Comparison of ENCODE assay signal across 8 cellular contexts in genomic region chr15:39783244-39783820, GRCh38. TPM values are rescaled to one million over a fixed set of nuclear protein-coding genes. Genes with fewer than 3 reads are reported as not detected.
DNase-seq lines count a peak whose midpoint lies in the region; ATAC-seq and TF ChIP-seq lines count a peak whose summit lies in the region.

No MANE protein-coding gene starts in this region.

- peak overlapping the region; percentile 3 for H4K8ac ChIP-seq in trophoblast cell (ENCODE audit: low read depth, low read length)

- peak overlapping the region; percentile 64 for H3K4me2 ChIP-seq in trophoblast cell (ENCODE audit: low read length)

- ATAC-seq in HG02759 (IDR thresholded peaks at IDR 0.05; ENCODE audit: unreplicated experiment): no peak
- no peak for ATAC-seq in GM21576 (IDR thresholded peaks at IDR 0.05; ENCODE audit: unreplicated experiment)
- ATAC-seq in GM18870 (IDR thresholded peaks at IDR 0.05; ENCODE audit: unreplicated experiment): no peak

- no peak for TF ChIP-seq CTCF in GM12864 (IDR thresholded peaks at IDR 0.05; ENCODE audit: low read depth, low read length, missing control alignments)
- no peak for TF ChIP-seq CTCF in esophagus squamous epithelium (IDR thresholded peaks at IDR 0.05)

- DNase-seq in GM12864 (ENCODE audit: low read depth) (no peak), SJCRH30 (peak in 1 of 2 experiments; percentile 25), esophagus squamous epithelium (lab: John Stamatoyannopoulos, UW) (no peak), trophoblast cell (no peak), SHP77 treated with DMSO at 0.1 percent for 48 hours (lab: John Stamatoyannopoulos, UW) (no peak)

- peak overlapping the region; percentile 1 for H4K12ac ChIP-seq in trophoblast cell (ENCODE audit: low read depth, low read length)

- H3K4me1 ChIP-seq in SJCRH30 (peaks cover 24% of the 10 kb centered on the region), esophagus squamous epithelium (peaks cover 9 to 57% (median 12%) of the 10 kb centered on the region in 3 donors), trophoblast cell (ENCODE audit: control insufficient read depth in 1 of 2, insufficient read depth in 2 of 2, low read length in 2 of 2) (peaks cover 2 to 5% of the 10 kb centered on the region in 2 experiments)

- 1% methylated on average over 10 of the region's 10 CpGs for WGBS in esophagus squamous epithelium, 2 donors
- no CpG with 5 or more reads among the region's 10 CpGs for WGBS in trophoblast cell (ENCODE audit: extremely low coverage, insufficient coverage, insufficient read length)

- H3K79me2 ChIP-seq in trophoblast cell (ENCODE audit: control insufficient read depth, insufficient read depth, low read length, poor library complexity): no peaks in the 10 kb centered on the region

- no peak overlapping the region for H3K14ac ChIP-seq in trophoblast cell (ENCODE audit: low read length)

- H2AFZ ChIP-seq in trophoblast cell (ENCODE audit: insufficient read depth, low read length, poor library complexity): no peak overlapping the region

- peak overlapping the region; percentile 69 for H3K4me3 ChIP-seq in GM12864 (ENCODE audit: low read depth, low read length)
- peak overlapping the region; percentile 90 for H3K4me3 ChIP-seq in SJCRH30
- peak overlapping the region; percentile 66 to 73 (median 69) for H3K4me3 ChIP-seq in esophagus squamous epithelium
- peak overlapping the region; percentile 39 for H3K4me3 ChIP-seq in trophoblast cell (ENCODE audit: low read depth, low read length)

- TF ChIP-seq POLR2A in esophagus squamous epithelium (IDR thresholded peaks at IDR 0.05): no peak

- H2AK5ac ChIP-seq in trophoblast cell (ENCODE audit: low read length): no peak overlapping the region

- H3K23ac ChIP-seq in trophoblast cell (ENCODE audit: low read length): no peak overlapping the region

- no peak overlapping the region for H4K91ac ChIP-seq in trophoblast cell (ENCODE audit: low read depth, low read length)

- H3K4ac ChIP-seq in trophoblast cell (ENCODE audit: low read depth, low read length): peak overlapping the region; percentile 46

- no peak overlapping the region for H2BK5ac ChIP-seq in trophoblast cell (ENCODE audit: low read depth, low read length, poor library complexity)

- H2BK120ac ChIP-seq in trophoblast cell (ENCODE audit: insufficient read depth, low read length, poor library complexity): no peak overlapping the region

- H3K9me3 ChIP-seq in SJCRH30 (replicated peaks) (no peaks in the 10 kb centered on the region), esophagus squamous epithelium (no peaks in the 10 kb centered on the region), trophoblast cell (ENCODE audit: insufficient read depth, low read depth, low read length) (no peaks in the 10 kb centered on the region)

- H3K9ac ChIP-seq in trophoblast cell (ENCODE audit: low read length): peak overlapping the region; percentile 28

- H3K27ac ChIP-seq in SJCRH30: peak overlapping the region; percentile 31
- peak overlapping the region; percentile 45 to 85 (median 81) for H3K27ac ChIP-seq in esophagus squamous epithelium
- no peak overlapping the region for H3K27ac ChIP-seq in trophoblast cell (ENCODE audit: low read depth, low read length)

- no peak overlapping the region for H2BK12ac ChIP-seq in trophoblast cell (ENCODE audit: low read length)

- H3K18ac ChIP-seq in trophoblast cell (ENCODE audit: low read length): no peak overlapping the region

- no peaks in the 10 kb centered on the region for H3K27me3 ChIP-seq in SJCRH30
- H3K27me3 ChIP-seq in esophagus squamous epithelium: no peaks in the 10 kb centered on the region
- H3K27me3 ChIP-seq in trophoblast cell (ENCODE audit: insufficient read depth, low read length): no peaks in the 10 kb centered on the region

- H3K79me1 ChIP-seq in trophoblast cell (ENCODE audit: low read length): peaks cover 2% of the 10 kb centered on the region

- H3K36me3 ChIP-seq in SJCRH30 (no peaks in the 10 kb centered on the region), esophagus squamous epithelium (no peaks in the 10 kb centered on the region), trophoblast cell (ENCODE audit: control insufficient read depth in 1 of 2, insufficient read depth in 2 of 2, low read length in 2 of 2) (no peaks in the 10 kb centered on the region)

- intact Hi-C loops in esophagus squamous epithelium (cut with DNase I): no loop called here

RNA-seq across cellular contexts. Expression of gene FSIP1, which starts 0.7 kb away (rescaled TPM):
- 0.76 and 0.87 TPM in 2 replicates for total RNA-seq in SJCRH30 (2014; rRNA removed; shearing (Covaris generic))
- total RNA-seq in esophagus squamous epithelium: under 1 TPM in 3 of 4 donors, not detected in 1; 0.38 to 0.91 (median 0.57) TPM
- polyA plus RNA-seq in trophoblast cell (2013): 0.08 and 0.12 TPM in 2 replicates

Comparison
In these comparisons a context has a peak if more than half of its experiments do, and no peak if none do; other contexts are left out.
1. H3K4me3 ChIP-seq: peak in every context shown above with its lines; median percentile 90 in SJCRH30; 69 in GM12864; 69 in esophagus squamous epithelium; 39 in trophoblast cell.